Comparison of ENCODE assay signal across 1 cellular context in the genomic region with DNA sequence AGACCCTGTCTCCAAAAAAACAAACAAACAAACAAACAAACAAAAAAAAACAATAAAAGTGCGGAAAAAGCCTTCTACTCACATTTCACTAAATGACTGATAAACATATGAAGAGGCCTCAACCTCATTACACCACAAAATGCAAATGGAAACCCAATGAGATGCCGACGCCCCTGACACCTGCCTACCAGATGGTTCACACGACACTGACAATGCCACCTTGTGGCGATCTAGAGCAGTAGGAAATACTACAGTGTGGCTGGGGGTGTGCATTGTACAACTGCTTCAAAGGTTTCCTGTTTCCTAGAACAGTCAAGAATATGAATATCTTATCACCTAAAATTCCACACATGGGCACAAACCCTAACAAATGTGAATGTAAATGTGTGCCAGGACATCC.
TF ChIP-seq lines count a peak whose summit lies in the region.

No MANE protein-coding gene starts in this region.

TF ChIP-seq in K562, 482 proteins besides CTCF, POLR2A, EP300 and RAD21 (continued from another document and continues in another):
- TF ChIP-seq, protein P1, sequence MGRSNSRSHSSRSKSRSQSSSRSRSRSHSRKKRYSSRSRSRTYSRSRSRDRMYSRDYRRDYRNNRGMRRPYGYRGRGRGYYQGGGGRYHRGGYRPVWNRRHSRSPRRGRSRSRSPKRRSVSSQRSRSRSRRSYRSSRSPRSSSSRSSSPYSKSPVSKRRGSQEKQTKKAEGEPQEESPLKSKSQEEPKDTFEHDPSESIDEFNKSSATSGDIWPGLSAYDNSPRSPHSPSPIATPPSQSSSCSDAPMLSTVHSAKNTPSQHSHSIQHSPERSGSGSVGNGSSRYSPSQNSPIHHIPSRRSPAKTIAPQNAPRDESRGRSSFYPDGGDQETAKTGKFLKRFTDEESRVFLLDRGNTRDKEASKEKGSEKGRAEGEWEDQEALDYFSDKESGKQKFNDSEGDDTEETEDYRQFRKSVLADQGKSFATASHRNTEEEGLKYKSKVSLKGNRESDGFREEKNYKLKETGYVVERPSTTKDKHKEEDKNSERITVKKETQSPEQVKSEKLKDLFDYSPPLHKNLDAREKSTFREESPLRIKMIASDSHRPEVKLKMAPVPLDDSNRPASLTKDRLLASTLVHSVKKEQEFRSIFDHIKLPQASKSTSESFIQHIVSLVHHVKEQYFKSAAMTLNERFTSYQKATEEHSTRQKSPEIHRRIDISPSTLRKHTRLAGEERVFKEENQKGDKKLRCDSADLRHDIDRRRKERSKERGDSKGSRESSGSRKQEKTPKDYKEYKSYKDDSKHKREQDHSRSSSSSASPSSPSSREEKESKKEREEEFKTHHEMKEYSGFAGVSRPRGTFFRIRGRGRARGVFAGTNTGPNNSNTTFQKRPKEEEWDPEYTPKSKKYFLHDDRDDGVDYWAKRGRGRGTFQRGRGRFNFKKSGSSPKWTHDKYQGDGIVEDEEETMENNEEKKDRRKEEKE (IDR thresholded peaks at IDR 0.05; ENCODE audit: borderline replicate concordance in 1 of 2, control insufficient read depth in 1 of 2, low read depth in 2 of 2, low read length in 1 of 2): no peak
- TF ChIP-seq RBM15 (IDR thresholded peaks at IDR 0.05; ENCODE audit: insufficient read depth, low read length): no peak
- no peak for TF ChIP-seq ATF4 (CRISPR knock-in tag; IDR thresholded peaks at IDR 0.05)
- no peak for TF ChIP-seq ZNF12 (CRISPR knock-in tag; IDR thresholded peaks at IDR 0.05)
- TF ChIP-seq ZNF717 (CRISPR knock-in tag; IDR thresholded peaks at IDR 0.05): no peak
- TF ChIP-seq KLF13 (tag; IDR thresholded peaks at IDR 0.05; ENCODE audit: borderline replicate concordance, low read depth): no peak
- no peak for TF ChIP-seq ZNF644 (tag; IDR thresholded peaks at IDR 0.05; ENCODE audit: low read depth)
- no peak for TF ChIP-seq POLR2AphosphoS2 (IDR thresholded peaks at IDR 0.05; ENCODE audit: low read length)
- no peak for TF ChIP-seq ZBTB7A (IDR thresholded peaks at IDR 0.05; ENCODE audit: borderline replicate concordance, control insufficient read depth, low read depth, low read length)
- no peak for TF ChIP-seq FUS (optimal IDR thresholded peaks at IDR 0.05; ENCODE audit: low read depth, low read length)
- TF ChIP-seq ZNF699 (CRISPR knock-in tag; IDR thresholded peaks at IDR 0.05; ENCODE audit: insufficient replicate concordance): no peak
- no peak for TF ChIP-seq YBX1 (IDR thresholded peaks at IDR 0.05)
- TF ChIP-seq RBM39 (optimal IDR thresholded peaks at IDR 0.05; ENCODE audit: low read depth, low read length): no peak
- TF ChIP-seq ZC3H8 (IDR thresholded peaks at IDR 0.05): no peak
- TF ChIP-seq POLR2H (tag; IDR thresholded peaks at IDR 0.05; ENCODE audit: low read depth): no peak
- no peak for TF ChIP-seq ZC3H4 (CRISPR knock-in tag; IDR thresholded peaks at IDR 0.05; ENCODE audit: borderline replicate concordance)
- TF ChIP-seq CTCFL (IDR thresholded peaks at IDR 0.05; ENCODE audit: borderline replicate concordance, insufficient read depth, low read depth, low read length, poor library complexity, severe bottlenecking): peak; percentile 87
- TF ChIP-seq, protein P2, sequence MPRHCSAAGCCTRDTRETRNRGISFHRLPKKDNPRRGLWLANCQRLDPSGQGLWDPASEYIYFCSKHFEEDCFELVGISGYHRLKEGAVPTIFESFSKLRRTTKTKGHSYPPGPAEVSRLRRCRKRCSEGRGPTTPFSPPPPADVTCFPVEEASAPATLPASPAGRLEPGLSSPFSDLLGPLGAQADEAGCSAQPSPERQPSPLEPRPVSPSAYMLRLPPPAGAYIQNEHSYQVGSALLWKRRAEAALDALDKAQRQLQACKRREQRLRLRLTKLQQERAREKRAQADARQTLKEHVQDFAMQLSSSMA (CRISPR knock-in tag; IDR thresholded peaks at IDR 0.05): no peak
- TF ChIP-seq AFF4 (CRISPR knock-in tag; IDR thresholded peaks at IDR 0.05): no peak
- no peak for TF ChIP-seq THAP12 (CRISPR knock-in tag; IDR thresholded peaks at IDR 0.05)
- no peak for TF ChIP-seq RBM22 (IDR thresholded peaks at IDR 0.05; ENCODE audit: low read depth, low read length, poor library complexity, severe bottlenecking)
- no peak for TF ChIP-seq DPF2 (IDR thresholded peaks at IDR 0.05)
- TF ChIP-seq SIRT6 (IDR thresholded peaks at IDR 0.05; ENCODE audit: low read depth, low read length): no peak
- TF ChIP-seq TEAD4 (IDR thresholded peaks at IDR 0.05; ENCODE audit: low read length): peak; percentile 19; the same call in 1 of the 2 replicates
- no peak for TF ChIP-seq TEAD4 (CRISPR knock-in tag; IDR thresholded peaks at IDR 0.05; ENCODE audit: borderline replicate concordance)
- TF ChIP-seq, protein P3, sequence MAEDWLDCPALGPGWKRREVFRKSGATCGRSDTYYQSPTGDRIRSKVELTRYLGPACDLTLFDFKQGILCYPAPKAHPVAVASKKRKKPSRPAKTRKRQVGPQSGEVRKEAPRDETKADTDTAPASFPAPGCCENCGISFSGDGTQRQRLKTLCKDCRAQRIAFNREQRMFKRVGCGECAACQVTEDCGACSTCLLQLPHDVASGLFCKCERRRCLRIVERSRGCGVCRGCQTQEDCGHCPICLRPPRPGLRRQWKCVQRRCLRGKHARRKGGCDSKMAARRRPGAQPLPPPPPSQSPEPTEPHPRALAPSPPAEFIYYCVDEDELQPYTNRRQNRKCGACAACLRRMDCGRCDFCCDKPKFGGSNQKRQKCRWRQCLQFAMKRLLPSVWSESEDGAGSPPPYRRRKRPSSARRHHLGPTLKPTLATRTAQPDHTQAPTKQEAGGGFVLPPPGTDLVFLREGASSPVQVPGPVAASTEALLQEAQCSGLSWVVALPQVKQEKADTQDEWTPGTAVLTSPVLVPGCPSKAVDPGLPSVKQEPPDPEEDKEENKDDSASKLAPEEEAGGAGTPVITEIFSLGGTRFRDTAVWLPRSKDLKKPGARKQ (CRISPR knock-in tag; IDR thresholded peaks at IDR 0.05): no peak
- no peak for TF ChIP-seq MCM7 (IDR thresholded peaks at IDR 0.05)
- no peak for TF ChIP-seq WHSC1 (IDR thresholded peaks at IDR 0.05; ENCODE audit: low read length)
- no peak for TF ChIP-seq SRSF3 (IDR thresholded peaks at IDR 0.05; ENCODE audit: insufficient read depth, low read length)
- TF ChIP-seq TBP (optimal IDR thresholded peaks at IDR 0.05; ENCODE audit: low read depth, low read length): no peak
- TF ChIP-seq BCOR (IDR thresholded peaks at IDR 0.05): no peak
- TF ChIP-seq ZNF407 (IDR thresholded peaks at IDR 0.05; ENCODE audit: low read depth): no peak
- TF ChIP-seq ZNF224 (CRISPR knock-in tag; IDR thresholded peaks at IDR 0.05): no peak
- TF ChIP-seq NFXL1 (CRISPR knock-in tag; IDR thresholded peaks at IDR 0.05): no peak
